In the genomic region with DNA sequence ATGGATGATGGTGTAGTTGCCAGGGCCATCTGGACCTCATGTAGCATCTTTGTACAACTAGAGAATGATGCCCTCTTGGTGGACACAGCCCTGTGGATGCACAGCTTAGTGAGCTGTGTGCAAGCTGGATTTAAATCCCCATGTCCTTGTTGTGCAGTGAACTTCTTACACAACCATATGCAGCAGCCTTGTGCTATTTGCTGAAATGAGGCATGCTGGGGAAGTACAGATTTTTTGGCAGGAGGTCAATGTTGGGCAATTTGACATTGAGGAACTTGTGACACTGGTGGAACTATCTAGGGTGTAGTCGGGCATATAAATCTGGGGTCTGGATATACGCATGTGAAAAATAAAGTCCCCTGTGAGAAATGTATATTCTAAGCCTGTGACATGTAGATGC, we compare ENCODE assay signal across 20 cellular contexts. TPM values are rescaled to one million over a fixed set of nuclear protein-coding genes. Genes with fewer than 3 reads are reported as not detected.
DNase-seq lines count a peak whose midpoint lies in the region; ATAC-seq, FAIRE-seq and TF ChIP-seq lines count a peak whose summit lies in the region.
"Had no signal": no experiment of that assay in that cellular context is flagged by ENCODE, and none has a peak within 500 bp of the region (broad histone marks: within the 10 kb centered on the region; RNA-seq: fewer than 3 reads in every experiment).

No MANE protein-coding gene starts in this region.

- in situ Hi-C loops in KBM-7 (cut with MboI; ENCODE audit: low pct_unique_long_range_greater_than_20kb, low sequenced_read_pairs), result no loop called here

- H3K27me3 ChIP-seq in naive thymus-derived CD4-positive, alpha-beta T cell (ENCODE audit: control insufficient read depth in 2 of 2, insufficient read depth in 2 of 2, low read length in 2 of 2), result no peaks in the 10 kb centered on the region
- H3K27me3 ChIP-seq: dorsolateral prefrontal cortex, esophagus muscularis mucosa, Peyer's patch had no signal

- CTCF ChIA-PET in naive thymus-derived CD4-positive, alpha-beta T cell (lab: Charles Lee), result no interaction called here

- no peak for TF ChIP-seq CTCF in fibroblast of pulmonary artery (IDR thresholded peaks at IDR 0.05; ENCODE audit: low read length, missing control alignments)

- no peak overlapping the region for H3K4me3 ChIP-seq in fibroblast of pulmonary artery (replicated peaks; ENCODE audit: low read depth, low read length)
- no peak overlapping the region for H3K4me3 ChIP-seq in naive thymus-derived CD4-positive, alpha-beta T cell (ENCODE audit: low read length)
- H3K4me3 ChIP-seq: dorsolateral prefrontal cortex, esophagus muscularis mucosa, Peyer's patch had no signal

- intact Hi-C loops in naive thymus-derived CD4-positive, alpha-beta T cell (cut with micrococcal nuclease), result no loop called here

- H3K27ac ChIP-seq in naive thymus-derived CD4-positive, alpha-beta T cell (ENCODE audit: low read depth, low read length), result no peak overlapping the region
- H3K27ac ChIP-seq: esophagus muscularis mucosa, Peyer's patch had no signal

- H3K36me3 Mint-ChIP-seq in naive thymus-derived CD4-positive, alpha-beta T cell, result no peaks in the 10 kb centered on the region

- H3K27ac Mint-ChIP-seq in naive thymus-derived CD4-positive, alpha-beta T cell, result no peak overlapping the region
- H3K27ac Mint-ChIP-seq: nephron had no signal

- DNase-seq in KBM-7 (peak; percentile 58), SIG-M5 (lab: John Stamatoyannopoulos, UW) (peak; percentile 50), fibroblast of pulmonary artery (ENCODE audit: low read depth) (peak; percentile 39), urothelium cell line (ENCODE audit: low spot score) (no peak)
- no peak for DNase-seq in naive thymus-derived CD4-positive, alpha-beta T cell
- no peak for DNase-seq in stimulated activated naive CD4-positive, alpha-beta T cell (lab: John Stamatoyannopoulos, UW)
- DNase-seq: activated CD4-positive, CD25-positive, alpha-beta regulatory T cell; activated gamma-delta T cell treated with Interleukin-2 at 50 U/mL for 16 hours; DMS153; dorsolateral prefrontal cortex; NCI-H2107; NCI-H526 treated with DMSO at 0.1 percent for 48 hours; Peyer's patch; T-helper 1 cell had no signal

- H3K4me1 ChIP-seq in naive thymus-derived CD4-positive, alpha-beta T cell (ENCODE audit: control insufficient read depth in 2 of 2, insufficient read depth in 2 of 2, low read length in 2 of 2), result peaks cover 0 to 4% of the 10 kb centered on the region in 2 donors

- ATAC-seq in naive thymus-derived CD4-positive, alpha-beta T cell, result peak; percentile 76
- no peak for ATAC-seq in GM19328 (IDR thresholded peaks at IDR 0.05; ENCODE audit: unreplicated experiment)
- ATAC-seq in HG03565 (IDR thresholded peaks at IDR 0.05; ENCODE audit: unreplicated experiment), result no peak

- H3K9me3 ChIP-seq in naive thymus-derived CD4-positive, alpha-beta T cell (ENCODE audit: control insufficient read depth in 2 of 3, low read length in 3 of 3), result no peaks in the 10 kb centered on the region
- H3K9me3 ChIP-seq: esophagus muscularis mucosa, Peyer's patch had no signal

- no peak for FAIRE-seq in urothelium cell line (lab: Jason Lieb, UNC)

- no peaks in the 10 kb centered on the region for H3K9me3 Mint-ChIP-seq in naive thymus-derived CD4-positive, alpha-beta T cell
- H3K9me3 Mint-ChIP-seq: nephron had no signal

- POLR2A ChIA-PET in naive thymus-derived CD4-positive, alpha-beta T cell (lab: Charles Lee), result interaction anchor here (0.7 kb wide), 1 partner anchor 9 kb away, joined by 3 read pairs; no protein-coding TSS in a partner anchor

- no peaks in the 10 kb centered on the region for H3K36me3 ChIP-seq in naive thymus-derived CD4-positive, alpha-beta T cell (ENCODE audit: control insufficient read depth in 2 of 3, insufficient read depth in 3 of 3, low read length in 3 of 3)
- H3K36me3 ChIP-seq: esophagus muscularis mucosa, Peyer's patch had no signal

- peaks cover 0 to 43% (median 0%) of the 10 kb centered on the region in 5 donors for H3K27me3 Mint-ChIP-seq in naive thymus-derived CD4-positive, alpha-beta T cell

- no peak overlapping the region for H3K4me3 Mint-ChIP-seq in naive thymus-derived CD4-positive, alpha-beta T cell
- H3K4me3 Mint-ChIP-seq: nephron had no signal

- H3K4me1 Mint-ChIP-seq in naive thymus-derived CD4-positive, alpha-beta T cell, result peaks cover 0 to 9% (median 5%) of the 10 kb centered on the region in 7 donors

RNA-seq across cellular contexts. Expression of a gene that starts 5.8 kb away (rescaled TPM):
- 10 to 100 TPM; 17.4 to 25.4 (median 22.4) TPM for total RNA-seq in naive thymus-derived CD4-positive, alpha-beta T cell
- 10 to 100 TPM; 14.5 to 20.8 TPM for polyA plus RNA-seq in naive thymus-derived CD4-positive, alpha-beta T cell

RNA-seq across cellular contexts. Expression of a gene that starts 39.3 kb away (rescaled TPM):
- not detected for total RNA-seq in naive thymus-derived CD4-positive, alpha-beta T cell
- not detected for polyA plus RNA-seq in naive thymus-derived CD4-positive, alpha-beta T cell
- total RNA-seq: esophagus muscularis mucosa, Peyer's patch, renal cortical epithelial cell had no signal
- polyA plus RNA-seq: BJ had no signal

Comparison
In these comparisons a context has a peak if more than half of its experiments do, and no peak if none do; other contexts are left out.
1. DNase-seq: peak in KBM-7 (single experiment), SIG-M5 (single experiment) and fibroblast of pulmonary artery (single experiment); none in naive thymus-derived CD4-positive, alpha-beta T cell (0 of 9), stimulated activated naive CD4-positive, alpha-beta T cell (0 of 6) and urothelium cell line (single experiment).